In genomic region chr2:73404409-73404808, GRCh38 we compare ENCODE assay signal across 11 cellular contexts.
"Had no signal": no experiment of that assay in that cellular context is flagged by ENCODE, and none has a peak within 500 bp of the region (broad histone marks: within the 10 kb centered on the region; RNA-seq: fewer than 3 reads in every experiment).

No MANE protein-coding gene starts in this region.

- H3K4me1 ChIP-seq: HAP-1 had no signal

- H3K4me3 Mint-ChIP-seq: GM23338, HFFc6 had no signal

- H3K27ac ChIP-seq: KMS-11 had no signal

- H3K9ac ChIP-seq: KMS-11 had no signal

- H3K4me2 ChIP-seq: GM23338, KMS-11 had no signal

- H3K4me1 Mint-ChIP-seq: GM23338 had no signal

- ATAC-seq: GM23338, HCT116 had no signal

- H3K27ac Mint-ChIP-seq: GM23338, HFFc6 had no signal

- H2AFZ ChIP-seq: GM23338 had no signal

- H3K36me3 ChIP-seq: HAP-1 had no signal

- DNase-seq: H7, HFFc6, IMR-90, Kasumi-1, KBM-7 had no signal

- FAIRE-seq: H1, HTR-8/SVneo had no signal

- H3K4me3 ChIP-seq: GM23338, HAP-1 had no signal
